In genomic region chr5:176846335-176847140, GRCh38 we compare ENCODE assay signal across 14 cellular contexts. TPM values are rescaled to one million over a fixed set of nuclear protein-coding genes. Genes with fewer than 3 reads are reported as not detected.
DNase-seq lines count a peak whose midpoint lies in the region; ATAC-seq and TF ChIP-seq lines count a peak whose summit lies in the region.
"Had no signal": no experiment of that assay in that cellular context is flagged by ENCODE, and none has a peak within 500 bp of the region (broad histone marks: within the 10 kb centered on the region; RNA-seq: fewer than 3 reads in every experiment).

No MANE protein-coding gene starts in this region.

- TF ChIP-seq CTCF in fibroblast of mammary gland (conservative IDR thresholded peaks at IDR 0.05; ENCODE audit: control insufficient read depth, insufficient read depth, low read depth, low read length) (no peak), GM13976 (IDR thresholded peaks at IDR 0.05; ENCODE audit: borderline replicate concordance, control extremely low read depth, extremely low read depth, insufficient read depth, missing control alignments) (no peak)

- no peak overlapping the region for H3K4me3 ChIP-seq in fibroblast of mammary gland (ENCODE audit: control insufficient read depth, low read depth, low read length)

- in situ Hi-C loops in GM13976 (cut with MboI; ENCODE audit: low sequenced_read_pairs, unreplicated experiment) = no loop called here

- no peak for ATAC-seq in GM21367 (IDR thresholded peaks at IDR 0.05; ENCODE audit: unreplicated experiment)

- DNase-seq in activated T-cell treated with anti-CD3 and anti-CD28 coated beads, Interleukin-2, amount 50 U/mL, for 48 hours = peak; percentile 25 to 43
- no peak for DNase-seq in activated T-cell treated with anti-CD3 and anti-CD28 coated beads, Interleukin-2, amount 50 U/mL, for 1 hour
- peak; percentile 35 for DNase-seq in M059J (ENCODE audit: low read depth)
- DNase-seq in fibroblast of mammary gland (ENCODE audit: low read depth) = peak; percentile 11
- DNase-seq in stimulated activated CD8-positive, alpha-beta memory T cell treated with anti-CD3 and anti-CD28 coated beads, Interleukin-4, amount 100 ng/mL, for 24 hours (ENCODE audit: low read depth) = peak; percentile 4
- no peak for DNase-seq in GM13976 (ENCODE audit: low spot score)
- no peak for DNase-seq in NCI-H128 (lab: John Stamatoyannopoulos, UW; ENCODE audit: unreplicated experiment)
- DNase-seq: activated naive CD8-positive, alpha-beta T cell treated with anti-CD3 and anti-CD28 coated beads, Interleukin-2, amount 10 ng/mL, durations not matched to agents 7 days and 5 days; NCI-H2081 treated with DMSO at 0.1 percent for 48 hours; NCI-H774; SHP77 treated with DMSO at 0.1 percent for 48 hours; T-helper 2 cell had no signal

RNA-seq across cellular contexts. Expression of gene UNC5A, which starts 36.2 kb away (rescaled TPM):
- total RNA-seq in M059J (2014; rRNA removed; shearing (Covaris generic)) = 0.05 and 0.12 TPM in 2 replicates
- total RNA-seq: activated naive CD8-positive, alpha-beta T cell treated with anti-CD3 and anti-CD28 coated beads, Interleukin-2, amount 10 ng/mL, durations not matched to agents 7 days and 5 days had no signal

RNA-seq across cellular contexts. Expression of gene HK3, which starts 52.6 kb away (rescaled TPM):
- not detected in 2 replicates for total RNA-seq in M059J (2014; rRNA removed; shearing (Covaris generic))
- total RNA-seq: HT-29 had no signal

Comparison
In these comparisons a context has a peak if more than half of its experiments do, and no peak if none do; other contexts are left out.
1. DNase-seq: peak in activated T-cell treated with anti-CD3 and anti-CD28 coated beads, Interleukin-2, amount 50 U/mL, for 48 hours (2 of 2), M059J (single experiment), fibroblast of mammary gland (single experiment) and stimulated activated CD8-positive, alpha-beta memory T cell treated with anti-CD3 and anti-CD28 coated beads, Interleukin-4, amount 100 ng/mL, for 24 hours (single experiment); none in activated T-cell treated with anti-CD3 and anti-CD28 coated beads, Interleukin-2, amount 50 U/mL, for 1 hour (single experiment), GM13976 (single experiment) and NCI-H128 (single experiment).